31 cellular contexts compared by ENCODE assay signal in genomic region chr2:59658906-59659305, GRCh38.
"Had no signal": no experiment of that assay in that cellular context is flagged by ENCODE, and none has a peak within 500 bp of the region (broad histone marks: within the 10 kb centered on the region; RNA-seq: fewer than 3 reads in every experiment).

No MANE protein-coding gene starts in this region.

- H3K4me3 Mint-ChIP-seq: activated naive CD8-positive, alpha-beta T cell treated with anti-CD3 and anti-CD28 coated beads for 36 hours; effector memory CD8-positive, alpha-beta T cell; immature natural killer cell; natural killer cell; neural progenitor cell; stimulated activated naive B cell treated with anti-CD40 and anti-IgM and Interleukin-4, amounts not matched to agents 10 μg/mL and 1 μg/mL and 100 μg/mL, for 72 hours; T-helper 2 cell treated with Interferon-gamma antibody and Interleukin-4, amounts not matched to agents 5 μg/mL and 100 μg/mL, for 36 hours had no signal

- H3K4me3 ChIP-seq: adrenal gland, body of pancreas, neural progenitor cell, psoas muscle, sigmoid colon, smooth muscle cell, stomach, tibial artery had no signal

- H3K27me3 ChIP-seq: adrenal gland, body of pancreas, neural progenitor cell, sigmoid colon, stomach, tibial artery had no signal

- H3K27ac ChIP-seq: adrenal gland, body of pancreas, neural progenitor cell, parathyroid adenoma, psoas muscle, sigmoid colon, stomach, tibial artery had no signal

- H3K36me3 Mint-ChIP-seq: activated naive CD8-positive, alpha-beta T cell treated with anti-CD3 and anti-CD28 coated beads for 36 hours; immature natural killer cell; natural killer cell; neural progenitor cell; stimulated activated naive B cell treated with anti-CD40 and anti-IgM and Interleukin-4, amounts not matched to agents 10 μg/mL and 1 μg/mL and 100 μg/mL, for 72 hours had no signal

- H3K9me3 Mint-ChIP-seq: activated naive CD8-positive, alpha-beta T cell treated with anti-CD3 and anti-CD28 coated beads for 36 hours; neural progenitor cell; stimulated activated naive B cell treated with anti-CD40 and anti-IgM and Interleukin-4, amounts not matched to agents 10 μg/mL and 1 μg/mL and 100 μg/mL, for 72 hours; T-helper 2 cell treated with Interferon-gamma antibody and Interleukin-4, amounts not matched to agents 5 μg/mL and 100 μg/mL, for 36 hours had no signal

- ATAC-seq: body of pancreas; effector memory CD8-positive, alpha-beta T cell; left colon; natural killer cell; psoas muscle; stimulated activated naive B cell treated with anti-CD40 and anti-IgM and Interleukin-4, amounts not matched to agents 10 μg/mL and 1 μg/mL and 100 μg/mL, for 72 hours had no signal

- H3K27ac Mint-ChIP-seq: activated naive CD8-positive, alpha-beta T cell treated with anti-CD3 and anti-CD28 coated beads for 36 hours; effector memory CD8-positive, alpha-beta T cell; immature natural killer cell; natural killer cell; neural progenitor cell; stimulated activated naive B cell treated with anti-CD40 and anti-IgM and Interleukin-4, amounts not matched to agents 10 μg/mL and 1 μg/mL and 100 μg/mL, for 72 hours; T-helper 2 cell treated with Interferon-gamma antibody and Interleukin-4, amounts not matched to agents 5 μg/mL and 100 μg/mL, for 36 hours had no signal

- H3K4me1 ChIP-seq: body of pancreas, parathyroid adenoma, psoas muscle, sigmoid colon, stomach, tibial artery had no signal

- H3K9me3 ChIP-seq: adrenal gland, body of pancreas, psoas muscle, stomach, tibial artery had no signal

- H3K27me3 Mint-ChIP-seq: activated naive CD8-positive, alpha-beta T cell treated with anti-CD3 and anti-CD28 coated beads for 36 hours; effector memory CD8-positive, alpha-beta T cell; stimulated activated naive B cell treated with anti-CD40 and anti-IgM and Interleukin-4, amounts not matched to agents 10 μg/mL and 1 μg/mL and 100 μg/mL, for 72 hours had no signal

- DNase-seq: activated CD4-positive, alpha-beta T cell treated with anti-CD3 and anti-CD28 coated beads for 4 hours; activated CD4-positive, alpha-beta T cell treated with anti-CD3 and anti-CD28 coated beads, Interleukin-2, amount 50 U/mL, for 4 hours; activated effector memory CD4-positive, alpha-beta T cell treated with Interleukin-2 at 50 U/mL for 16 hours; activated naive CD4-positive, alpha-beta T cell treated with Interleukin-2 at 50 U/mL for 16 hours; activated naive CD8-positive, alpha-beta T cell treated with anti-CD3 and anti-CD28 coated beads for 36 hours; activated T-cell treated with anti-CD3 and anti-CD28 coated beads for 4 hours; adrenal gland; aorta; body of pancreas; cortex of kidney; effector memory CD8-positive, alpha-beta T cell; head of caudate nucleus; hypothalamus; immature natural killer cell; kidney; left colon; midbrain; natural killer cell; occipital lobe; psoas muscle; sigmoid colon; stimulated activated CD4-positive, alpha-beta T cell treated with anti-CD3 and anti-CD28 coated beads, Interleukin-1b, Interleukin-23, amount 100 ng/mL, for 48 hours; stimulated activated CD4-positive, alpha-beta T cell treated with anti-CD3 and anti-CD28 coated beads, Interleukin-4, amount 100 ng/mL, for 4 hours; stimulated activated CD8-positive, alpha-beta memory T cell treated with anti-CD3 and anti-CD28 coated beads, Interleukin-4, amount 100 ng/mL, for 48 hours; stimulated activated naive B cell treated with anti-CD40 and anti-IgM and Interleukin-4, amounts not matched to agents 10 μg/mL and 1 μg/mL and 100 μg/mL, for 72 hours; stomach; tibial artery had no signal

- H3K4me1 Mint-ChIP-seq: activated naive CD8-positive, alpha-beta T cell treated with anti-CD3 and anti-CD28 coated beads for 36 hours; immature natural killer cell; natural killer cell; stimulated activated naive B cell treated with anti-CD40 and anti-IgM and Interleukin-4, amounts not matched to agents 10 μg/mL and 1 μg/mL and 100 μg/mL, for 72 hours had no signal

- H3K36me3 ChIP-seq: adrenal gland, neural progenitor cell, sigmoid colon, stomach, tibial artery had no signal
